In the genomic region with DNA sequence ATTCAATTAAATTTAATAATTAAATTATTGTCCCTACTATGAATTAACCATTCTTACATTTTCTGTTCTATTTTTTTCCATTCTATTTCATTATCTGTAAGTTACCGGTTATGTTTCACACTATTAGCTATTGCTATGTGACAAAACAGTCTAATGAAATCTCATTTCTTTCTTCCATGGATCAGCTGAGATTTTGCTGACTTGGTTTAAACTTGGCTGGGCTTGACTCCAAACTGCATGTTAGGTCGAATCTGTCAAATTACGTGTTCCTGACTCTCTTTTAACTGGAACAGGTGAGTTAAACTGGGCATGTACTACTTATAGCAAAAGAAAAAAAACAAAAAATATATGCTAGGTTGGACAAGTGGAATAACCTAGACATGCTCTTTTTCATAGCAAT, we compare ENCODE assay signal across 10 cellular contexts.
"Had no signal": no experiment of that assay in that cellular context is flagged by ENCODE, and none has a peak within 500 bp of the region (broad histone marks: within the 10 kb centered on the region; RNA-seq: fewer than 3 reads in every experiment).

No MANE protein-coding gene starts in this region.

- H3K9ac ChIP-seq: GM23248 had no signal

- FAIRE-seq: H1, H54 had no signal

- H3K27ac ChIP-seq: GM23248 had no signal

- H3K4me3 ChIP-seq: GM23248, GM23338, HAP-1 had no signal

- H3K9me3 ChIP-seq: HAP-1 had no signal

- DNase-seq: GM23248, GOT3, H7, H9, HCEC 1CT had no signal

- H3K36me3 ChIP-seq: HAP-1 had no signal

- H3K4me2 ChIP-seq: GM23338 had no signal

- ATAC-seq: GM23338, HCT116 had no signal

- H3K4me1 ChIP-seq: HAP-1 had no signal

- H3K4me3 Mint-ChIP-seq: GM23338, H9 had no signal

- H2AFZ ChIP-seq: GM23248, GM23338 had no signal

- H3K27ac Mint-ChIP-seq: GM23338, H9 had no signal
